ENCODE assay signal across 24 cellular contexts in genomic region chr1:143651350-143651992, GRCh38.
"Had no signal": no experiment of that assay in that cellular context is flagged by ENCODE, and none has a peak within 500 bp of the region (broad histone marks: within the 10 kb centered on the region; RNA-seq: fewer than 3 reads in every experiment).

No MANE protein-coding gene starts in this region.

- H3K4me1 Mint-ChIP-seq: immature natural killer cell, mesothelial cell of epicardium, naive B cell had no signal

- DNase-seq: dermis blood vessel endothelial cell; dorsolateral prefrontal cortex; effector CD4-positive, alpha-beta T cell; effector memory CD4-positive, alpha-beta T cell; foreskin keratinocyte; head of caudate nucleus; heart right ventricle; hippocampal formation; immature natural killer cell; islet precursor cell; left cardiac atrium; left lung; left ventricle myocardium superior; lower lobe of right lung; mesenchymal stem cell; mucosa of descending colon; naive B cell had no signal

- H3K4me3 ChIP-seq: coronary artery, dorsolateral prefrontal cortex, esophagus muscularis mucosa, gastroesophageal sphincter, heart right ventricle, left lung, lower lobe of right lung, mucosa of descending colon had no signal

- H3K4me1 ChIP-seq: esophagus muscularis mucosa, foreskin keratinocyte, gastroesophageal sphincter, heart right ventricle, left lung, lower lobe of right lung had no signal

- H3K4me3 Mint-ChIP-seq: immature natural killer cell, mesothelial cell of epicardium, naive B cell had no signal

- H3K9me3 ChIP-seq: esophagus muscularis mucosa, gastroesophageal sphincter, left lung, lower lobe of right lung, mucosa of descending colon had no signal

- H3K27ac ChIP-seq: coronary artery, dorsolateral prefrontal cortex, esophagus muscularis mucosa, foreskin keratinocyte, gastroesophageal sphincter, heart right ventricle, left lung, lower lobe of right lung had no signal

- FAIRE-seq: colon, endothelial cell of umbilical vein, frontal cortex had no signal

- H3K36me3 ChIP-seq: esophagus muscularis mucosa, gastroesophageal sphincter, heart right ventricle, left lung, lower lobe of right lung had no signal

- H3K27ac Mint-ChIP-seq: immature natural killer cell, mesothelial cell of epicardium, naive B cell had no signal
